Comparison of ENCODE assay signal across 37 cellular contexts in the genomic region with DNA sequence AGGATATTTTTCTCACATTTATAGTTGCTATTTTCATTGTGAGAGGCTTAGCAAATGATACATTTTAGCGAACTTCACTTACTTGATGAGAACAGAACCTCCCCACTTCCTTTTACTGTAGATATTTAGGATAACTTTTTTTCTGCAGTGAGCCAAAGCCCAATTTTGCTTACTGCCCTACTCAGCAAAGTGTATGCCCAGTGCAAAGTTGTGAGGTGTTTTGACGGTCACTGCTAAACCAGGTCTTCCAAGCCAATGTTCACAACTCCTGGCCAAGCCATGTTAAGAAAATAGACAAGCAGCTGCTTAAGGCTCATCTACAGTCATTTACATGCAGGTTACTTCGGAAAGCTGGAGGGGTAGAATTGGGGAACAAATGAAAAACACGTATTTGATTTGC.
DNase-seq lines count a peak whose midpoint lies in the region; ATAC-seq, FAIRE-seq and TF ChIP-seq lines count a peak whose summit lies in the region.
"Had no signal": no experiment of that assay in that cellular context is flagged by ENCODE, and none has a peak within 500 bp of the region (broad histone marks: within the 10 kb centered on the region; RNA-seq: fewer than 3 reads in every experiment).

No MANE protein-coding gene starts in this region.

- H3K4me1 ChIP-seq in HepG2 (ENCODE audit: insufficient read depth, low read length) (no peaks in the 10 kb centered on the region), right lobe of liver (no peaks in the 10 kb centered on the region), GM23338 (ENCODE audit: insufficient read depth) (peaks cover 21% of the 10 kb centered on the region), H1 (replicated peaks in 1 of 4; ENCODE audit: control insufficient read depth in 3 of 4, insufficient read depth in 4 of 4, low read length in 3 of 4) (peaks cover 0 to 7% (median 2%) of the 10 kb centered on the region in 4 experiments; a peak in 2 of 7 replicates), mesendoderm (ENCODE audit: control insufficient read depth, low read depth, low read length) (peaks cover 9% of the 10 kb centered on the region), upper lobe of left lung (no peaks in the 10 kb centered on the region)
- H3K4me1 ChIP-seq: A549; BE2C; BLaER1; BLaER1 treated with 17β-estradiol and CSF1 and Interleukin-3, amounts not matched to agents 10 nM and 100 nM; Caco-2 had no signal

- peaks cover 4% of the 10 kb centered on the region; the same call in 1 of the 2 replicates for H3K9me2 ChIP-seq in GM23338 (ENCODE audit: insufficient read depth)

- no peak for FAIRE-seq in HepG2 (lab: Jason Lieb, UNC)
- no peak for FAIRE-seq in H1 (lab: Jason Lieb, UNC)
- FAIRE-seq: A204.1, A549, D721Med had no signal

- intact Hi-C loops in HepG2 (cut with micrococcal nuclease; ENCODE audit: unreplicated experiment), result no loop called here
- intact Hi-C loops in right lobe of liver (cut with DNase I), result no loop called here

- H3K79me1 ChIP-seq in H1 (ENCODE audit: low read depth, low read length) (no peaks in the 10 kb centered on the region), mesendoderm (ENCODE audit: low read length) (no peaks in the 10 kb centered on the region)

- H4K5ac ChIP-seq in H1 (ENCODE audit: insufficient read length, low read depth, low read length) (no peak overlapping the region), mesendoderm (ENCODE audit: low read length) (no peak overlapping the region)

- no peak overlapping the region for H2BK12ac ChIP-seq in H1 (ENCODE audit: low read depth, low read length)

- no peak overlapping the region for H2BK5ac ChIP-seq in H1 (ENCODE audit: low read depth, low read length)
- no peak overlapping the region for H2BK5ac ChIP-seq in mesendoderm (ENCODE audit: low read length)

- no peaks in the 10 kb centered on the region for H3F3A ChIP-seq in GM23338 (replicated peaks; ENCODE audit: low read depth)

- H3K9me3 Mint-ChIP-seq in GM23338, result no peaks in the 10 kb centered on the region; the same call in 1 of the 3 replicates
- H3K9me3 Mint-ChIP-seq: CD4-positive, alpha-beta T cell; CD8-positive, alpha-beta T cell had no signal

- no peak overlapping the region for H2BK120ac ChIP-seq in H1 (replicated peaks; ENCODE audit: low read depth, low read length)
- H2BK120ac ChIP-seq in mesendoderm (ENCODE audit: low read depth, low read length), result no peak overlapping the region

- no peak for TF ChIP-seq EP300 in HepG2 (IDR thresholded peaks at IDR 0.05; ENCODE audit: low read depth in 2 of 2, low read length in 2 of 2)
- TF ChIP-seq EP300 in HepG2 (CRISPR knock-in tag; IDR thresholded peaks at IDR 0.05; ENCODE audit: borderline replicate concordance), result no peak
- TF ChIP-seq EP300 in H1 (IDR thresholded peaks at IDR 0.05; ENCODE audit: borderline replicate concordance in 1 of 2, low read depth in 2 of 2, low read length in 2 of 2), result no peak
- no peak for TF ChIP-seq EP300 in upper lobe of left lung (IDR thresholded peaks at IDR 0.05)

- no TSS peak for BruUV-seq in HepG2 (replicated peaks; lab: Mats Ljungman, UMichigan)

- H3K56ac ChIP-seq in H1 (replicated peaks; ENCODE audit: insufficient read length, low read depth, low read length) (no peak overlapping the region), mesendoderm (ENCODE audit: low read length) (no peak overlapping the region)

- H4K8ac ChIP-seq in H1 (ENCODE audit: extremely low read depth, insufficient read depth, low read length) (no peak overlapping the region), mesendoderm (ENCODE audit: low read depth, low read length) (no peak overlapping the region)

- H2AFZ ChIP-seq in HepG2 (ENCODE audit: low read length), result no peak overlapping the region
- H2AFZ ChIP-seq in GM23338, result no peak overlapping the region
- no peak overlapping the region for H2AFZ ChIP-seq in H1 (ENCODE audit: low read length)

- H3K27ac ChIP-seq in HepG2 (ENCODE audit: extremely low read length, insufficient read depth, low read length) (no peak overlapping the region), right lobe of liver (no peak overlapping the region), GM23338 (ENCODE audit: low read depth) (no peak overlapping the region), H1 (ENCODE audit: low read depth, low read length) (no peak overlapping the region), mesendoderm (ENCODE audit: low read depth, low read length) (no peak overlapping the region), upper lobe of left lung (no peak overlapping the region)
- H3K27ac ChIP-seq: 22Rv1; A549; BLaER1; BLaER1 treated with 17β-estradiol and CSF1 and Interleukin-3, amounts not matched to agents 10 nM and 100 nM; C4-2B had no signal

- H3K27me3 ChIP-seq in HepG2 (ENCODE audit: control insufficient read depth in 1 of 2, insufficient read depth in 2 of 2, low read length in 2 of 2), result no peaks in the 10 kb centered on the region
- H3K27me3 ChIP-seq in right lobe of liver, result no peaks in the 10 kb centered on the region
- H3K27me3 ChIP-seq in GM23338 (ENCODE audit: insufficient read depth), result no peaks in the 10 kb centered on the region
- H3K27me3 ChIP-seq in H1 (replicated peaks in 1 of 4; ENCODE audit: control insufficient read depth in 3 of 4, extremely low read depth in 1 of 4, insufficient read depth in 3 of 4, low read length in 3 of 4), result no peaks in the 10 kb centered on the region
- no peaks in the 10 kb centered on the region for H3K27me3 ChIP-seq in mesendoderm (ENCODE audit: insufficient read depth, low read length, poor library complexity)
- H3K27me3 ChIP-seq in upper lobe of left lung, result no peaks in the 10 kb centered on the region
- H3K27me3 ChIP-seq: BE2C; BLaER1; BLaER1 treated with 17β-estradiol and CSF1 and Interleukin-3, amounts not matched to agents 10 nM and 100 nM had no signal

- CTCF ChIA-PET in HepG2 (lab: Yijun Ruan, JAX; ENCODE audit: low intra/inter-chr PET ratio, low total read pairs), result no interaction called here
- CTCF ChIA-PET in H1 (lab: Charles Lee; ENCODE audit: partially characterized antibody), result no interaction called here

- H4K20me1 ChIP-seq in HepG2 (ENCODE audit: insufficient read depth, low read length), result no peaks in the 10 kb centered on the region
- H4K20me1 ChIP-seq in GM23338 (replicated peaks; ENCODE audit: insufficient read depth), result no peaks in the 10 kb centered on the region
- no peaks in the 10 kb centered on the region for H4K20me1 ChIP-seq in H1 (replicated peaks in 1 of 2; ENCODE audit: control insufficient read depth in 1 of 2, insufficient read depth in 2 of 2, low read length in 2 of 2)
- H4K20me1 ChIP-seq: BLaER1; BLaER1 treated with 17β-estradiol and CSF1 and Interleukin-3, amounts not matched to agents 10 nM and 100 nM had no signal

- H2BK20ac ChIP-seq in H1 (ENCODE audit: low read length), result peak overlapping the region; percentile 9; the same call in 1 of the 2 replicates

- H3K4me1 Mint-ChIP-seq in GM23338, result peaks cover 20% of the 10 kb centered on the region
- H3K4me1 Mint-ChIP-seq: B cell; CD14-positive monocyte; CD4-positive, alpha-beta memory T cell; CD4-positive, CD25-positive, alpha-beta regulatory T cell; CD8-positive, alpha-beta memory T cell had no signal

- H3K27me3 Mint-ChIP-seq in GM23338 (ENCODE audit: insufficient read depth, low read depth, poor library complexity), result peaks cover 1% of the 10 kb centered on the region
- H3K27me3 Mint-ChIP-seq: CD4-positive, alpha-beta T cell had no signal

- no peak for TF ChIP-seq POLR2A in HepG2 (IDR thresholded peaks at IDR 0.05; ENCODE audit: insufficient read depth in 1 of 2, low read depth in 2 of 2, low read length in 2 of 2)
- TF ChIP-seq POLR2A in right lobe of liver (IDR thresholded peaks at IDR 0.05), result no peak
- TF ChIP-seq POLR2A in H1 (IDR thresholded peaks at IDR 0.05; ENCODE audit: control extremely low read depth in 1 of 2, low read depth in 2 of 2, low read length in 2 of 2), result no peak
- TF ChIP-seq POLR2A in upper lobe of left lung (IDR thresholded peaks at IDR 0.05), result no peak

- H3K4me3 ChIP-seq in HepG2 (replicated peaks in 1 of 3; ENCODE audit: insufficient read depth in 1 of 3, low read depth in 2 of 3, low read length in 3 of 3), result no peak overlapping the region
- no peak overlapping the region for H3K4me3 ChIP-seq in right lobe of liver
- no peak overlapping the region for H3K4me3 ChIP-seq in GM23338
- H3K4me3 ChIP-seq in H1 (ENCODE audit: extremely low read depth in 1 of 4, insufficient read depth in 2 of 4, low read depth in 3 of 4, low read length in 4 of 4), result no peak overlapping the region
- H3K4me3 ChIP-seq in mesendoderm (ENCODE audit: low read length), result no peak overlapping the region
- H3K4me3 ChIP-seq in upper lobe of left lung, result no peak overlapping the region
- H3K4me3 ChIP-seq: A549; BLaER1; BLaER1 treated with 17β-estradiol and CSF1 and Interleukin-3, amounts not matched to agents 10 nM and 100 nM had no signal

- H3K4ac ChIP-seq in H1 (replicated peaks; ENCODE audit: insufficient read length, low read depth, low read length) (no peak overlapping the region), mesendoderm (ENCODE audit: low read depth, low read length) (no peak overlapping the region)

- H3K27ac Mint-ChIP-seq in GM23338, result peak overlapping the region; percentile 27; the same call in 1 of the 2 replicates
- H3K27ac Mint-ChIP-seq: B cell; CD14-positive monocyte; CD4-positive, alpha-beta memory T cell; CD4-positive, alpha-beta T cell; CD4-positive, CD25-positive, alpha-beta regulatory T cell; CD8-positive, alpha-beta memory T cell; CD8-positive, alpha-beta T cell had no signal

- TF ChIP-seq CTCF in HepG2 (CRISPR knock-in tag; IDR thresholded peaks at IDR 0.05) (no peak), right lobe of liver (IDR thresholded peaks at IDR 0.05) (no peak), GM23338 (conservative IDR thresholded peaks at IDR 0.05; ENCODE audit: low read depth in 2 of 2) (no peak), H1 (IDR thresholded peaks at IDR 0.05; ENCODE audit: control extremely low read depth in 1 of 3, insufficient read depth in 1 of 3, low read depth in 1 of 3, low read length in 3 of 3) (no peak), upper lobe of left lung (IDR thresholded peaks at IDR 0.05) (no peak)

- no peak overlapping the region for H3K9ac ChIP-seq in HepG2 (ENCODE audit: insufficient read depth, low read depth, low read length)
- H3K9ac ChIP-seq in H1 (replicated peaks in 1 of 4; ENCODE audit: extremely low read depth in 1 of 4, low read depth in 3 of 4, low read length in 3 of 4), result no peak overlapping the region
- no peak overlapping the region for H3K9ac ChIP-seq in mesendoderm (ENCODE audit: low read length)
- H3K9ac ChIP-seq: BLaER1; BLaER1 treated with 17β-estradiol and CSF1 and Interleukin-3, amounts not matched to agents 10 nM and 100 nM had no signal

- no peaks in the 10 kb centered on the region for H3K36me3 Mint-ChIP-seq in GM23338 (ENCODE audit: low read depth)
- H3K36me3 Mint-ChIP-seq: CD14-positive monocyte; CD4-positive, alpha-beta memory T cell; CD4-positive, CD25-positive, alpha-beta regulatory T cell; CD8-positive, alpha-beta memory T cell; CD8-positive, alpha-beta T cell had no signal

- no peak for DNase-seq in HepG2 (ENCODE audit: low spot score)
- no peak for DNase-seq in right lobe of liver
- DNase-seq in GM23338 (ENCODE audit: low spot score), result no peak
- DNase-seq in H1 (ENCODE audit: low read depth in 1 of 2, low spot score in 2 of 2), result no peak
- DNase-seq in mesendoderm, result no peak
- DNase-seq in activated effector memory CD4-positive, alpha-beta T cell treated with Interleukin-2 at 50 U/mL for 16 hours, result no peak
- no peak for DNase-seq in upper lobe of left lung
- DNase-seq: 8988T; ACHN; AML-193; BE2C; C1 segment of cervical spinal cord; Caco-2; Calu3; CD4-positive, alpha-beta memory T cell; CD4-positive, alpha-beta T cell; CD4-positive, CD25-positive, alpha-beta regulatory T cell; CD8-positive, alpha-beta memory T cell; CD8-positive, alpha-beta T cell; COR-L47; DMS 273 treated with DMSO at 0.1 percent for 48 hours; DMS153; DMS53; DMS79; DMS79 treated with DMSO at 0.1 percent for 48 hours; DND-41; EL had no signal

- H3K79me2 ChIP-seq in HepG2 (ENCODE audit: insufficient read depth, low read length) (no peaks in the 10 kb centered on the region), GM23338 (replicated peaks; ENCODE audit: insufficient read depth) (no peaks in the 10 kb centered on the region), H1 (ENCODE audit: control insufficient read depth in 1 of 2, insufficient read depth in 2 of 2, low read length in 2 of 2) (no peaks in the 10 kb centered on the region), mesendoderm (ENCODE audit: control insufficient read depth, insufficient read depth, low read length) (no peaks in the 10 kb centered on the region)

- no peak for TF ChIP-seq RAD21 in HepG2 (CRISPR knock-in tag; IDR thresholded peaks at IDR 0.05)
- TF ChIP-seq RAD21 in H1 (IDR thresholded peaks at IDR 0.05 in 1 of 2, conservative IDR thresholded peaks at IDR 0.05 in 1 of 2; ENCODE audit: low read depth in 2 of 2, low read length in 2 of 2), result no peak

- POLR2A ChIA-PET in HepG2 (lab: Yijun Ruan, JAX), result no interaction called here
- POLR2A ChIA-PET in H1 (lab: Charles Lee; ENCODE audit: partially characterized antibody), result no interaction called here

- in situ Hi-C loops in HepG2 (cut with HindIII; ENCODE audit: extremely low pct_ligation_motif_present, low pct_unique_long_range_greater_than_20kb), result no loop called here

- no peak overlapping the region for H4K91ac ChIP-seq in H1 (replicated peaks; ENCODE audit: insufficient read length, low read length)

- H3K36me3 ChIP-seq in HepG2 (replicated peaks in 1 of 2; ENCODE audit: control insufficient read depth in 1 of 2, insufficient read depth in 2 of 2, low read length in 2 of 2) (peaks cover 30 to 76% of the 10 kb centered on the region in 2 experiments), right lobe of liver (peaks cover 0 to 29% (median 13%) of the 10 kb centered on the region in 4 donors), GM23338 (ENCODE audit: insufficient read depth) (no peaks in the 10 kb centered on the region), H1 (ENCODE audit: control insufficient read depth in 2 of 4, insufficient read depth in 4 of 4, low read length in 3 of 4) (no peaks in the 10 kb centered on the region), mesendoderm (ENCODE audit: control insufficient read depth, insufficient read depth, low read length) (no peaks in the 10 kb centered on the region), upper lobe of left lung (peaks cover 0 to 7% (median 0%) of the 10 kb centered on the region in 4 donors)
- H3K36me3 ChIP-seq: BE2C; BLaER1; BLaER1 treated with 17β-estradiol and CSF1 and Interleukin-3, amounts not matched to agents 10 nM and 100 nM had no signal

- ATAC-seq in HepG2 (no peak), right lobe of liver (no peak), GM23338 (no peak), upper lobe of left lung (ENCODE audit: low FRiP score in 2 of 2) (no peak), HG03378 (IDR thresholded peaks at IDR 0.05; ENCODE audit: unreplicated experiment) (no peak)
- ATAC-seq: A549; CD8-positive, alpha-beta T cell had no signal

- H2AK5ac ChIP-seq in H1 (ENCODE audit: low read depth, low read length), result no peak overlapping the region
- H2AK5ac ChIP-seq in mesendoderm (ENCODE audit: low read length), result no peak overlapping the region

- no peak overlapping the region; the same call in 1 of the 2 replicates for H3K18ac ChIP-seq in H1 (ENCODE audit: extremely low read depth, low read length)
- no peak overlapping the region for H3K18ac ChIP-seq in mesendoderm (ENCODE audit: low read length)

- H3K23me2 ChIP-seq in H1 (ENCODE audit: low read depth, low read length), result no peaks in the 10 kb centered on the region

- H2BK15ac ChIP-seq in H1 (ENCODE audit: low read length) (no peak overlapping the region), mesendoderm (replicated peaks; ENCODE audit: low read depth) (peak overlapping the region; percentile 92)

- no peak overlapping the region for H3K4me3 Mint-ChIP-seq in GM23338
- H3K4me3 Mint-ChIP-seq: B cell; CD14-positive monocyte; CD4-positive, alpha-beta T cell; CD4-positive, CD25-positive, alpha-beta regulatory T cell; CD8-positive, alpha-beta memory T cell; CD8-positive, alpha-beta T cell had no signal

- H3K4me2 ChIP-seq in HepG2 (ENCODE audit: low read depth, low read length) (no peak overlapping the region), GM23338 (no peak overlapping the region), H1 (ENCODE audit: insufficient read depth in 1 of 2, low read depth in 2 of 2, low read length in 2 of 2) (no peak overlapping the region), mesendoderm (ENCODE audit: low read length) (no peak overlapping the region)
- H3K4me2 ChIP-seq: A549; BLaER1; BLaER1 treated with 17β-estradiol and CSF1 and Interleukin-3, amounts not matched to agents 10 nM and 100 nM had no signal

- H3K23ac ChIP-seq in H1 (ENCODE audit: insufficient read length), result no peak overlapping the region
- no peak overlapping the region for H3K23ac ChIP-seq in mesendoderm (ENCODE audit: low read length)

- no peaks in the 10 kb centered on the region for H3K9me3 ChIP-seq in HepG2 (ENCODE audit: low read length)
- no peaks in the 10 kb centered on the region for H3K9me3 ChIP-seq in right lobe of liver
- H3K9me3 ChIP-seq in H1 (ENCODE audit: insufficient read depth in 2 of 2, low read depth in 1 of 2, low read length in 1 of 2), result peaks cover 0 to 2% of the 10 kb centered on the region in 2 experiments; a peak in 1 of 4 replicates
- no peaks in the 10 kb centered on the region for H3K9me3 ChIP-seq in upper lobe of left lung
- H3K9me3 ChIP-seq: A549, BE2C, Caco-2 had no signal

- WGBS in HepG2 (ENCODE audit: low lambda C conversion rate), result 99% methylated on average over 4 of the region's 4 CpGs
- WGBS in right lobe of liver (ENCODE audit: insufficient coverage, low coverage, low lambda C conversion rate, missing lambda C conversion rate), result 85% methylated on average over 4 of the region's 4 CpGs
- 81% methylated on average over 4 of the region's 4 CpGs; no CpG with 5 or more reads in 1 of the 2 experiments for WGBS in H1 (ENCODE audit: extremely low coverage in 1 of 2, insufficient coverage in 1 of 2, insufficient read length in 1 of 2, insufficient replicate concordance in 2 of 2, low coverage in 1 of 2, low lambda C conversion rate in 2 of 2, missing lambda C conversion rate in 1 of 2), 2 experiments
- WGBS in mesendoderm (ENCODE audit: extremely low coverage, insufficient coverage, low lambda C conversion rate), result no CpG with 5 or more reads among the region's 4 CpGs
- WGBS in upper lobe of left lung, 2 donors, result 86 to 93% methylated on average over 4 of the region's 4 CpGs

- H3K14ac ChIP-seq in H1 (ENCODE audit: insufficient read length), result no peak overlapping the region
